ENCODE assay signal across 1 cellular context in genomic region chr11:121459413-121460041, GRCh38.
TF ChIP-seq lines count a peak whose summit lies in the region.

No MANE protein-coding gene starts in this region.

TF ChIP-seq in HepG2, 621 proteins besides CTCF, POLR2A, EP300 and RAD21 (continued from another document and continues in another):
- peak; percentile 96 for TF ChIP-seq MLX (CRISPR knock-in tag; IDR thresholded peaks at IDR 0.05)
- no peak for TF ChIP-seq RFX1 (IDR thresholded peaks at IDR 0.05)
- TF ChIP-seq NFKB2 (CRISPR knock-in tag; IDR thresholded peaks at IDR 0.05; ENCODE audit: borderline replicate concordance) = 0 out of 2 replicates have a peak, but pooled peaks have one; percentile 46
- peak; percentile 28; the same call in 1 of the 2 replicates for TF ChIP-seq ZFY (CRISPR knock-in tag; IDR thresholded peaks at IDR 0.05)
- peak; percentile 73; the same call in 1 of the 2 replicates for TF ChIP-seq HBP1 (CRISPR knock-in tag; IDR thresholded peaks at IDR 0.05; ENCODE audit: low read depth)
- no peak for TF ChIP-seq RARG (CRISPR knock-in tag; IDR thresholded peaks at IDR 0.05; ENCODE audit: low read depth)
- TF ChIP-seq ZNF615 (CRISPR knock-in tag; IDR thresholded peaks at IDR 0.05; ENCODE audit: borderline replicate concordance) = no peak
- no peak; the same call in 1 of the 2 replicates for TF ChIP-seq MTF1 (CRISPR knock-in tag; IDR thresholded peaks at IDR 0.05)
- TF ChIP-seq ZNF784 (CRISPR knock-in tag; IDR thresholded peaks at IDR 0.05; ENCODE audit: borderline replicate concordance) = peak; percentile 61; the same call in 1 of the 2 replicates
- TF ChIP-seq ZNF224 (CRISPR knock-in tag; IDR thresholded peaks at IDR 0.05) = no peak; the same call in 1 of the 2 replicates
- peak; percentile 85 for TF ChIP-seq ZFP91 (CRISPR knock-in tag; IDR thresholded peaks at IDR 0.05; ENCODE audit: borderline replicate concordance)
- peak; percentile 96 for TF ChIP-seq HMG20B (CRISPR knock-in tag; conservative IDR thresholded peaks at IDR 0.05)
- peak; percentile 97 for TF ChIP-seq ZNF580 (CRISPR knock-in tag; IDR thresholded peaks at IDR 0.05; ENCODE audit: borderline replicate concordance, low read depth)
- TF ChIP-seq REPIN1 (CRISPR knock-in tag; IDR thresholded peaks at IDR 0.05; ENCODE audit: borderline replicate concordance, low read depth) = peak; percentile 97
- TF ChIP-seq STAT6 (CRISPR knock-in tag; IDR thresholded peaks at IDR 0.05; ENCODE audit: borderline replicate concordance) = peak; percentile 81; the same call in 1 of the 2 replicates
- peak; percentile 98 for TF ChIP-seq HIC2 (CRISPR knock-in tag; IDR thresholded peaks at IDR 0.05; ENCODE audit: low read depth)
- TF ChIP-seq GTF3A (CRISPR knock-in tag; conservative IDR thresholded peaks at IDR 0.05) = peak; percentile 76; the same call in 1 of the 2 replicates
- TF ChIP-seq ATF1 (CRISPR knock-in tag; IDR thresholded peaks at IDR 0.05) = peak; percentile 72
- peak; percentile 94 for TF ChIP-seq ZBTB39 (CRISPR knock-in tag; IDR thresholded peaks at IDR 0.05)
- TF ChIP-seq YEATS2 (CRISPR knock-in tag; IDR thresholded peaks at IDR 0.05; ENCODE audit: borderline replicate concordance) = peak; percentile 82; the same call in 1 of the 2 replicates
- TF ChIP-seq ZNF468 (CRISPR knock-in tag; IDR thresholded peaks at IDR 0.05) = no peak
- peak; percentile 73; the same call in 1 of the 2 replicates for TF ChIP-seq ESRRA (CRISPR knock-in tag; IDR thresholded peaks at IDR 0.05; ENCODE audit: low read depth)
- 0 out of 2 replicates have a peak, but pooled peaks have one; percentile 76 for TF ChIP-seq ZNF567 (CRISPR knock-in tag; IDR thresholded peaks at IDR 0.05; ENCODE audit: borderline replicate concordance)
- peak; percentile 67; the same call in 1 of the 2 replicates for TF ChIP-seq HMGXB3 (CRISPR knock-in tag; IDR thresholded peaks at IDR 0.05; ENCODE audit: borderline replicate concordance)
- peak; percentile 98 for TF ChIP-seq FOXJ3 (CRISPR knock-in tag; IDR thresholded peaks at IDR 0.05; ENCODE audit: borderline replicate concordance)
- TF ChIP-seq SIN3A (IDR thresholded peaks at IDR 0.05; ENCODE audit: borderline replicate concordance, low read depth, low read length) = peak; percentile 94
- peak; percentile 84; the same call in 1 of the 2 replicates for TF ChIP-seq ZNF709 (CRISPR knock-in tag; IDR thresholded peaks at IDR 0.05)
- TF ChIP-seq CREB3 (CRISPR knock-in tag; IDR thresholded peaks at IDR 0.05) = no peak
- peak; percentile 94; the same call in 1 of the 2 replicates for TF ChIP-seq ZNF337 (CRISPR knock-in tag; IDR thresholded peaks at IDR 0.05; ENCODE audit: borderline replicate concordance, low read depth)
- peak; percentile 96; the same call in 1 of the 2 replicates for TF ChIP-seq ZNF557 (CRISPR knock-in tag; IDR thresholded peaks at IDR 0.05)
- 0 out of 2 replicates have a peak, but pooled peaks have one; percentile 43 for TF ChIP-seq MXD3 (CRISPR knock-in tag; IDR thresholded peaks at IDR 0.05)
- TF ChIP-seq HMGXB4 (CRISPR knock-in tag; IDR thresholded peaks at IDR 0.05; ENCODE audit: borderline replicate concordance in 1 of 2, low read depth in 1 of 2) = peak in 1 of 2 experiments; percentile 90; a peak in 2 of 4 replicates
- 0 out of 2 replicates have a peak, but pooled peaks have one; percentile 40 for TF ChIP-seq ZFP41 (CRISPR knock-in tag; IDR thresholded peaks at IDR 0.05; ENCODE audit: borderline replicate concordance)
- peak; percentile 85; the same call in 1 of the 2 replicates for TF ChIP-seq MEIS1 (CRISPR knock-in tag; IDR thresholded peaks at IDR 0.05; ENCODE audit: borderline replicate concordance)
- TF ChIP-seq PHF8 (CRISPR knock-in tag; IDR thresholded peaks at IDR 0.05) = peak; percentile 57
- peak; percentile 84 for TF ChIP-seq SP4 (CRISPR knock-in tag; IDR thresholded peaks at IDR 0.05)
- peak; percentile 90 for TF ChIP-seq ZNF451 (CRISPR knock-in tag; IDR thresholded peaks at IDR 0.05)
- TF ChIP-seq ARID2 (CRISPR knock-in tag; IDR thresholded peaks at IDR 0.05; ENCODE audit: borderline replicate concordance) = peak; percentile 95; the same call in 1 of the 2 replicates
